In genomic region chr11:125592305-125593112, GRCh38 we compare ENCODE assay signal across 8 cellular contexts. TPM values are rescaled to one million over a fixed set of nuclear protein-coding genes. Genes with fewer than 3 reads are reported as not detected.
A peak's percentile ranks its signal among the peaks of the same experiment; 100 is the strongest.
DNase-seq lines count a peak whose midpoint lies in the region; ATAC-seq lines count a peak whose summit lies in the region.

TSS of gene STT3A (plus strand) at chr11:125592852. CDS start at chr11:125595916, 3,064 bp downstream.

- peaks cover 7% of the 10 kb centered on the region for H3K36me3 ChIP-seq in effector memory CD4-positive, alpha-beta T cell (ENCODE audit: control insufficient read depth, insufficient read depth, low read length)

- H3K4me1 ChIP-seq in effector memory CD4-positive, alpha-beta T cell (ENCODE audit: control insufficient read depth, insufficient read depth, low read length, poor library complexity, severe bottlenecking) = peaks cover 5% of the 10 kb centered on the region

- no peaks in the 10 kb centered on the region for H3K27me3 ChIP-seq in effector memory CD4-positive, alpha-beta T cell (replicated peaks; ENCODE audit: control insufficient read depth, insufficient read depth, low read length, poor library complexity, severe bottlenecking)

- H3K9me3 ChIP-seq in effector memory CD4-positive, alpha-beta T cell (ENCODE audit: control insufficient read depth, low read length) = no peaks in the 10 kb centered on the region

- DNase-seq in COLO668 (lab: John Stamatoyannopoulos, UW; ENCODE audit: unreplicated experiment) (peak; percentile 100), HT1080 (ENCODE audit: low read depth) (peak; percentile 100), NOMO-1 treated with DMSO at 0.1 percent for 48 hours (lab: John Stamatoyannopoulos, UW; ENCODE audit: unreplicated experiment) (peak; percentile 99), lung microvascular endothelial cell (ENCODE audit: low read depth in 2 of 2) (peak; percentile 100)
- DNase-seq in activated CD8-positive, alpha-beta memory T cell treated with anti-CD3 and anti-CD28 coated beads for 4 hours (ENCODE audit: low read depth in 2 of 2) = peak; percentile 92 to 98
- peak; percentile 95 to 98 (median 96) for DNase-seq in effector memory CD4-positive, alpha-beta T cell
- peak; percentile 94 to 98 (median 97) for DNase-seq in stimulated activated CD4-positive, alpha-beta T cell treated with anti-CD3 and anti-CD28 coated beads, TNF-alpha, amount 100 ng/mL, for 48 hours (ENCODE audit: low read depth in 3 of 3)

- H3K4me3 ChIP-seq in effector memory CD4-positive, alpha-beta T cell (ENCODE audit: insufficient read depth, low read depth, low read length, poor library complexity, severe bottlenecking) = peak within 1 kb of the TSS; percentile 83

- peak within 1 kb of the TSS; percentile 95 for H3K27ac ChIP-seq in effector memory CD4-positive, alpha-beta T cell (ENCODE audit: insufficient read depth, low read length, poor library complexity, severe bottlenecking)

- peak; percentile 97 for ATAC-seq in GM21360 (IDR thresholded peaks at IDR 0.05; ENCODE audit: unreplicated experiment)

RNA-seq across cellular contexts. Expression of gene STT3A, which starts in this region (rescaled TPM):
- 145 and 199 TPM in 2 replicates for total RNA-seq in HT1080 (2014; rRNA removed; shearing (Covaris generic))
- 99.9 and 113 TPM in 2 replicates for polyA plus RNA-seq in HT1080 (2015; cell fraction: cytosol; rRNA removed)
- polyA plus RNA-seq in HT1080 (2015; cell fraction: nucleus; rRNA removed) = 345 and 398 TPM in 2 replicates
- 141 and 204 TPM in 2 replicates for total RNA-seq in lung microvascular endothelial cell

Comparison
In these comparisons a context has a peak if more than half of its experiments do, and no peak if none do; other contexts are left out.
1. Peak in every context shown above with its lines: DNase-seq, ATAC-seq, H3K4me3 ChIP-seq and H3K27ac ChIP-seq.